In genomic region chr4:84920591-84920990, GRCh38 we compare ENCODE assay signal across 10 cellular contexts. TPM values are rescaled to one million over a fixed set of nuclear protein-coding genes. Genes with fewer than 3 reads are reported as not detected.
A peak's percentile ranks its signal among the peaks of the same experiment; 100 is the strongest.
DNase-seq lines count a peak whose midpoint lies in the region; ATAC-seq and TF ChIP-seq lines count a peak whose summit lies in the region.
"Had no signal": no experiment of that assay in that cellular context is flagged by ENCODE, and none has a peak within 500 bp of the region (broad histone marks: within the 10 kb centered on the region; RNA-seq: fewer than 3 reads in every experiment).

No MANE protein-coding gene starts in this region.

- in situ Hi-C loops in brain microvascular endothelial cell (cut with HindIII; ENCODE audit: low pct_ligation_motif_present, low sequenced_read_pairs) = no loop called here

- intact Hi-C loops in left colon (cut with DNase I, micrococcal nuclease) = no loop called here

- DNase-seq in AG08396 (ENCODE audit: low spot score) (peak; percentile 17), HT1080 (ENCODE audit: low read depth) (peak; percentile 76), brain microvascular endothelial cell (peak; percentile 21), kidney glomerular epithelial cell (lab: John Stamatoyannopoulos, UW) (peak; percentile 38), left colon (no peak), amygdala (lab: John Stamatoyannopoulos, UW) (no peak), SIG-M5 treated with dmso at 0.1 percent for 504 hours (lab: John Stamatoyannopoulos, UW; ENCODE audit: unreplicated experiment) (no peak), NCI-H748 treated with DMSO at 0.1 percent for 48 hours (lab: John Stamatoyannopoulos, UW) (no peak)
- DNase-seq: activated B cell treated with CpG ODN at 0.5 μM for 24 hours; effector CD4-positive, alpha-beta T cell had no signal

- no peak for ATAC-seq in left colon

- no peaks in the 10 kb centered on the region for H3K27me3 ChIP-seq in brain microvascular endothelial cell (replicated peaks)

- no peak for TF ChIP-seq CTCF in brain microvascular endothelial cell (IDR thresholded peaks at IDR 0.05; ENCODE audit: low read depth, low read length, missing control alignments)

- H3K27ac ChIP-seq in brain microvascular endothelial cell = peak overlapping the region; percentile 14

- H3K36me3 ChIP-seq in brain microvascular endothelial cell (replicated peaks) = no peaks in the 10 kb centered on the region

- no peak overlapping the region for H3K4me3 ChIP-seq in brain microvascular endothelial cell (ENCODE audit: low read depth, low read length)

RNA-seq across cellular contexts. Expression of gene WDFY3, which starts 45.9 kb away (rescaled TPM):
- 14.2 and 24.3 TPM in 2 replicates for total RNA-seq in HT1080 (2014; rRNA removed; shearing (Covaris generic))
- polyA plus RNA-seq in HT1080 (2015; cell fraction: cytosol; rRNA removed) = 7.5 and 12.8 TPM in 2 replicates
- polyA plus RNA-seq in HT1080 (2015; cell fraction: nucleus; rRNA removed) = 31.7 and 36.0 TPM in 2 replicates
- 10 to 100 TPM; 51.8 to 52.1 TPM for total RNA-seq in left colon

Comparison
In these comparisons a context has a peak if more than half of its experiments do, and no peak if none do; other contexts are left out.
1. DNase-seq: peak in AG08396 (single experiment), HT1080 (single experiment), brain microvascular endothelial cell (single experiment) and kidney glomerular epithelial cell (single experiment); none in left colon (0 of 2), amygdala (0 of 56), SIG-M5 treated with dmso at 0.1 percent for 504 hours (single experiment) and NCI-H748 treated with DMSO at 0.1 percent for 48 hours (single experiment).